8 cellular contexts compared by ENCODE assay signal in the genomic region with DNA sequence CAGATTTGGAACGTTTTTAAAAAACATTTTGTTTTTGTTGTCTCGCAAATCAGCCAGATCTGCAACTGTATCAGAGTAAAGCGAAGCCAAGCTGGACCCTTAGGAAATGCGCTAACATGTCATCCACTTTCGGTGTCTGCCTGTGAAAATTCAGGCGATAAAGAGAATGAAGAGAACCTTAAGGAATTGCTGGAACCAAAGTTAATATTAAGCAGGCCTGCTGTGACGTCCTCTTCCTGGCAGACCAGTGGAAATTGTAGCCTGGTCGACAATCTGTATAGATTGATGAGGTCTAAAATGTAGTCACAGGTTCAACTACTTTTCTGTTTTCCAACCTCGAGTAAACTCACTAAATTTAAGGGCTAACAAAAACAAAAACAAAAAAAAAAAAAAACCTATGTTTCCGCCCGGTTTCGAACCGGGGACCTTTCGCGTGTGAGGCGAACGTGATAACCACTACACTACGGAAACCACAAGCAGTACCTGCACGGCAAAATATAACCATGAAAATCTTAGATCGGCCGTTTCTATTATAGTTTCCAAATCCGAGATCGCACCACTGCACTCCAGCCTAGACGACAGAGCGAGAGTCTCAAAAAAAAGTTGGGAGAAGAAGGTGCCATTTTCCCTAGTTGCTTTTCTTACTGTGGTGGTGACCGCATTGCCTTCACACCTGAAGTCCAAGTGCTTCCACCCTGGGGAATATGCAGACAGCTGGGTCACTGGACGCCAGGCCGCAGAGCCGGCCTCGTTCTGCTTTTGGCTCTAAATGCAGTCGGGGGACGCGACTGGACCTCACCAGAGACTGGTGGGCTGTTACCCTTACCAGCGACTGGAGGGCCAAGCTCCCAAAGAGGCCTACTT.
A peak's percentile ranks its signal among the peaks of the same experiment; 100 is the strongest.
DNase-seq lines count a peak whose midpoint lies in the region; TF ChIP-seq lines count a peak whose summit lies in the region.
"Not testable (repeated sequence)": the region's sequence is repeated elsewhere in the genome, so short reads cannot be mapped to it uniquely, and the experiment has no call there.

No MANE protein-coding gene starts in this region.

- not testable (repeated sequence) for H3K9me3 Mint-ChIP-seq in activated T-cell treated with anti-CD3 and anti-CD28 coated beads, Interleukin-2, amount 50 U/mL, for 24 hours

- H3K4me1 Mint-ChIP-seq in activated T-cell treated with anti-CD3 and anti-CD28 coated beads, Interleukin-2, amount 50 U/mL, for 24 hours (ENCODE audit: low read depth): not testable (repeated sequence)

- H3K4me1 ChIP-seq in iPS-18a (ENCODE audit: control insufficient read depth, low read depth, low read length); ovary (ENCODE audit: insufficient read depth): not testable (repeated sequence)

- H3K27me3 ChIP-seq in iPS-18a (ENCODE audit: control insufficient read depth, insufficient read depth, low read length); ovary: not testable (repeated sequence)

- not testable (repeated sequence) for H3K27me3 Mint-ChIP-seq in activated T-cell treated with anti-CD3 and anti-CD28 coated beads, Interleukin-2, amount 50 U/mL, for 24 hours

- not testable (repeated sequence) for H3K9me3 ChIP-seq in iPS-18a (ENCODE audit: control insufficient read depth, low read depth, low read length); ovary

- H3K36me3 ChIP-seq in iPS-18a (ENCODE audit: control insufficient read depth, low read depth, low read length); ovary: not testable (repeated sequence)

- peak overlapping the region; percentile 92 for H3K27ac Mint-ChIP-seq in activated T-cell treated with anti-CD3 and anti-CD28 coated beads, Interleukin-2, amount 50 U/mL, for 24 hours

- H3K36me3 Mint-ChIP-seq in activated T-cell treated with anti-CD3 and anti-CD28 coated beads, Interleukin-2, amount 50 U/mL, for 24 hours (ENCODE audit: low read depth): not testable (repeated sequence)

- peak overlapping the region; percentile 49 for H3K4me3 ChIP-seq in iPS-18a (ENCODE audit: low read length)
- H3K4me3 ChIP-seq in ovary: not testable (repeated sequence)

- H3K4me3 Mint-ChIP-seq in activated T-cell treated with anti-CD3 and anti-CD28 coated beads, Interleukin-2, amount 50 U/mL, for 24 hours: peak overlapping the region; percentile 27

- H3K27ac ChIP-seq in iPS-18a (ENCODE audit: low read length); ovary: not testable (repeated sequence)

- intact Hi-C loops in ovary (cut with DNase I): not testable (repeated sequence)

- H3K9ac ChIP-seq in iPS-18a (ENCODE audit: low read length): not testable (repeated sequence)

- DNase-seq in DMS 273 (lab: John Stamatoyannopoulos, UW; ENCODE audit: unreplicated experiment): peak; percentile 90
- peak; percentile 55 for DNase-seq in M059J (ENCODE audit: low read depth)
- peak; percentile 30 to 92 for DNase-seq in SHP77 (lab: John Stamatoyannopoulos, UW)
- peak; percentile 46 for DNase-seq in activated T-cell treated with anti-CD3 and anti-CD28 coated beads, Interleukin-2, amount 50 U/mL, for 24 hours
- peak; percentile 56 to 66 for DNase-seq in dermis microvascular lymphatic vessel endothelial cell (ENCODE audit: low read depth in 2 of 2)
- DNase-seq in ovary: peak in 4 of 5 donors; percentile 48 to 66 (median 52)
- DNase-seq in stimulated activated naive CD4-positive, alpha-beta T cell treated with Interleukin-2 at 50 U/mL for 16 hours (lab: John Stamatoyannopoulos, UW): peak; percentile 2

- TF ChIP-seq EP300 in ovary (IDR thresholded peaks at IDR 0.05): not testable (repeated sequence)

- WGBS in ovary, 3 donors: 12 to 46% (median 13%) methylated on average over 26 to 28 of the region's 34 CpGs

- TF ChIP-seq CTCF in ovary (IDR thresholded peaks at IDR 0.05): not testable (repeated sequence)

- TF ChIP-seq POLR2A in ovary (IDR thresholded peaks at IDR 0.05): not testable (repeated sequence)

Comparison
In these comparisons a context has a peak if more than half of its experiments do, and no peak if none do; other contexts are left out.
1. DNase-seq: peak in every context shown above with its lines; median percentile 90 in DMS 273; 61 in SHP77; 61 in dermis microvascular lymphatic vessel endothelial cell; 55 in M059J; 52 in ovary; 46 in activated T-cell treated with anti-CD3 and anti-CD28 coated beads, Interleukin-2, amount 50 U/mL, for 24 hours; 2 in stimulated activated naive CD4-positive, alpha-beta T cell treated with Interleukin-2 at 50 U/mL for 16 hours.